Comparison of ENCODE assay signal across 10 cellular contexts in the genomic region with DNA sequence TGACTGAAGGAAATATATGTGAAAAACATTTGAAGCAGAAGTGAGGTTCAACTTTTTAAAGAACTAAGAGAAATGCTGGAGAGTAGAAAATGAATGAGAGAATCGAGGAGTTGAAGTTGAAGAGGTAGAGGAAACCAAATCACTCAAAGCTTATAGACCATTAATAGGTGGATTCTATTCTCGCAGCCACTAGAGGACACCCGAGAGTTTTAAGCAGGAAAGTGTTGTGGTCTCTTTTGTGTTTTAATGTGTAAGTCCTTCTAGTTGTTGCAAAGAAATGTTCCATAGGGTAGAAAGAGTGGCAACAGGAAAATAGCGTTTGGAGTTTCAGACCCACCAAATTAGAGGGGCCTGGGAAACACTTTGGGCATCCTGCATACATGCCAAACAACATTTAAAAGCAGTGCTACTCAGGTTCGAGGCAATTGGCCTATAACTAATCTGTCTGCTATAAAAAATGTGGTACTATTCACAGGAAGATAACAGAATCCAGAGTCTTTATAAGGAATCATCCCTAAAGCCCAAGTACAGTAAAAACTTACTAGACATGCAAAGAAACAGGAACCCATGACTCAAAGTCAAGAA.
DNase-seq lines count a peak whose midpoint lies in the region; ATAC-seq, FAIRE-seq and TF ChIP-seq lines count a peak whose summit lies in the region.
"Had no signal": no experiment of that assay in that cellular context is flagged by ENCODE, and none has a peak within 500 bp of the region (broad histone marks: within the 10 kb centered on the region; RNA-seq: fewer than 3 reads in every experiment).

No MANE protein-coding gene starts in this region.

- DNase-seq in GM10248 (ENCODE audit: extremely low spot score) (peak; percentile 22), SJCRH30 (peak; percentile 24 to 65), adrenal gland (no peak), GM12892 (ENCODE audit: insufficient read length) (no peak)
- DNase-seq: glutamatergic neuron, NCI-H1105 had no signal

- TF ChIP-seq POLR2A in adrenal gland (IDR thresholded peaks at IDR 0.05) (no peak), GM12892 (IDR thresholded peaks at IDR 0.05; ENCODE audit: low read depth, low read length) (no peak)

- ATAC-seq in HG02885 (IDR thresholded peaks at IDR 0.05; ENCODE audit: poor library complexity, unreplicated experiment) (peak; percentile 65), GM21737 (IDR thresholded peaks at IDR 0.05; ENCODE audit: unreplicated experiment) (no peak), GM18511 (IDR thresholded peaks at IDR 0.05; ENCODE audit: unreplicated experiment) (no peak)

- H3K4me1 ChIP-seq in SJCRH30 (no peaks in the 10 kb centered on the region), liver (ENCODE audit: control insufficient read depth in 4 of 4, insufficient read depth in 4 of 4, low read length in 3 of 4) (no peaks in the 10 kb centered on the region), adrenal gland (replicated peaks in 1 of 2) (no peaks in the 10 kb centered on the region)

- H3K27ac ChIP-seq in SJCRH30, result no peak overlapping the region
- no peak overlapping the region for H3K27ac ChIP-seq in liver (ENCODE audit: low read depth in 1 of 2, low read length in 2 of 2)
- H3K27ac ChIP-seq in adrenal gland, result no peak overlapping the region

- H3K9ac ChIP-seq in liver (ENCODE audit: low read depth in 1 of 2, low read length in 2 of 2), result no peak overlapping the region

- H3K27me3 ChIP-seq in SJCRH30 (0 out of 2 replicates have a peak, but pooled peaks cover 3% of the 10 kb centered on the region), liver (ENCODE audit: control insufficient read depth in 4 of 4, insufficient read depth in 4 of 4, low read length in 3 of 4) (no peaks in the 10 kb centered on the region), adrenal gland (no peaks in the 10 kb centered on the region)

- H3K36me3 ChIP-seq in SJCRH30 (no peaks in the 10 kb centered on the region), liver (ENCODE audit: control insufficient read depth in 4 of 4, insufficient read depth in 3 of 4, low read depth in 1 of 4, low read length in 3 of 4) (no peaks in the 10 kb centered on the region), adrenal gland (replicated peaks in 1 of 2) (no peaks in the 10 kb centered on the region)

- peak in 1 of 2 donors; percentile 48 for TF ChIP-seq RAD21 in liver (IDR thresholded peaks at IDR 0.05)

- H3K4me3 ChIP-seq in SJCRH30 (no peak overlapping the region), liver (ENCODE audit: low read depth in 1 of 3, low read length in 3 of 3) (no peak overlapping the region), adrenal gland (no peak overlapping the region)

- intact Hi-C loops in adrenal gland (cut with DNase I), result no loop called here

- TF ChIP-seq CTCF in GM10248 (IDR thresholded peaks at IDR 0.05; ENCODE audit: control extremely low read depth, extremely low read depth, low read depth, missing control alignments) (peak; percentile 50), liver (IDR thresholded peaks at IDR 0.05; ENCODE audit: low read depth, low read length, missing input control) (peak; percentile 9), adrenal gland (IDR thresholded peaks at IDR 0.05) (no peak)

- 49% methylated on average over 5 of the region's 5 CpGs for WGBS in liver
- WGBS in adrenal gland, 4 donors, result 54 to 64% (median 55%) methylated on average over 5 of the region's 5 CpGs

- no peak for FAIRE-seq in GM12892 (lab: Jason Lieb, UNC)

- no peaks in the 10 kb centered on the region for H3K9me3 ChIP-seq in SJCRH30 (replicated peaks)
- no peaks in the 10 kb centered on the region for H3K9me3 ChIP-seq in liver (ENCODE audit: control insufficient read depth in 4 of 4, low read length in 3 of 4)
- H3K9me3 ChIP-seq in adrenal gland (replicated peaks in 1 of 3), result no peaks in the 10 kb centered on the region

- CTCF ChIA-PET in GM10248 (lab: Yijun Ruan, JAX), result interaction anchor here (0.7 to 1.7 kb wide), 6 partner anchors 8 to 299 kb away, joined by 3 to 11 read pairs (median 4); no protein-coding TSS in a partner anchor

- POLR2A ChIA-PET in GM10248 (lab: Yijun Ruan, JAX), result no interaction called here

TF ChIP-seq in liver, 16 proteins besides CTCF, POLR2A, EP300 and RAD21:
- TF ChIP-seq HNF4G (IDR thresholded peaks at IDR 0.05) (no peak), FOXA1 (IDR thresholded peaks at IDR 0.05) (no peak), TAF1 (conservative IDR thresholded peaks at IDR 0.05) (no peak), SP1 (IDR thresholded peaks at IDR 0.05) (no peak), RXRA (IDR thresholded peaks at IDR 0.05) (no peak), GABPA (IDR thresholded peaks at IDR 0.05 in 1 of 2, conservative IDR thresholded peaks at IDR 0.05 in 1 of 2) (no peak), HNF4A (conservative IDR thresholded peaks at IDR 0.05) (no peak), JUND (IDR thresholded peaks at IDR 0.05) (no peak)
- TF ChIP-seq, protein P1, sequence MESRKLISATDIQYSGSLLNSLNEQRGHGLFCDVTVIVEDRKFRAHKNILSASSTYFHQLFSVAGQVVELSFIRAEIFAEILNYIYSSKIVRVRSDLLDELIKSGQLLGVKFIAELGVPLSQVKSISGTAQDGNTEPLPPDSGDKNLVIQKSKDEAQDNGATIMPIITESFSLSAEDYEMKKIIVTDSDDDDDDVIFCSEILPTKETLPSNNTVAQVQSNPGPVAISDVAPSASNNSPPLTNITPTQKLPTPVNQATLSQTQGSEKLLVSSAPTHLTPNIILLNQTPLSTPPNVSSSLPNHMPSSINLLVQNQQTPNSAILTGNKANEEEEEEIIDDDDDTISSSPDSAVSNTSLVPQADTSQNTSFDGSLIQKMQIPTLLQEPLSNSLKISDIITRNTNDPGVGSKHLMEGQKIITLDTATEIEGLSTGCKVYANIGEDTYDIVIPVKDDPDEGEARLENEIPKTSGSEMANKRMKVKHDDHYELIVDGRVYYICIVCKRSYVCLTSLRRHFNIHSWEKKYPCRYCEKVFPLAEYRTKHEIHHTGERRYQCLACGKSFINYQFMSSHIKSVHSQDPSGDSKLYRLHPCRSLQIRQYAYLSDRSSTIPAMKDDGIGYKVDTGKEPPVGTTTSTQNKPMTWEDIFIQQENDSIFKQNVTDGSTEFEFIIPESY (IDR thresholded peaks at IDR 0.05), result no peak

Comparison
In these comparisons a context has a peak if more than half of its experiments do, and no peak if none do; other contexts are left out.
1. DNase-seq: peak in GM10248 (single experiment) and SJCRH30 (2 of 2); none in adrenal gland (0 of 7) and GM12892 (single experiment).
2. CTCF ChIP-seq: peak in GM10248 (single experiment) and liver (single experiment); none in adrenal gland (0 of 6).